ENCODE assay signal across 26 cellular contexts in genomic region chr13:40622761-40623160, GRCh38. TPM values are rescaled to one million over a fixed set of nuclear protein-coding genes. Genes with fewer than 3 reads are reported as not detected.
DNase-seq lines count a peak whose midpoint lies in the region; ATAC-seq, FAIRE-seq and TF ChIP-seq lines count a peak whose summit lies in the region.
"Had no signal": no experiment of that assay in that cellular context is flagged by ENCODE, and none has a peak within 500 bp of the region (broad histone marks: within the 10 kb centered on the region; RNA-seq: fewer than 3 reads in every experiment).

No MANE protein-coding gene starts in this region.

- no peak overlapping the region for H2BK120ac ChIP-seq in H1 (replicated peaks; ENCODE audit: low read depth, low read length)

- DNase-seq in MCF 10A (ENCODE audit: unreplicated experiment) (no peak), breast epithelium (ENCODE audit: low spot score in 2 of 2) (no peak), PC-9 (no peak), H1 (ENCODE audit: low read depth in 1 of 2, low spot score in 2 of 2) (no peak)
- no peak for DNase-seq in stimulated activated effector memory CD8-positive, alpha-beta T cell treated with anti-CD3 and anti-CD28 coated beads, Interleukin-12 subunit alpha, Interleukin-12 subunit beta, amount 100 ng/mL, for 72 hours (ENCODE audit: low spot score in 2 of 2)
- DNase-seq: activated naive CD4-positive, alpha-beta T cell treated with anti-CD3 and anti-CD28 coated beads, Interleukin-2, amount 10 ng/mL, durations not matched to agents 7 days and 5 days; cortex of kidney; heart right ventricle; Kasumi-1; left lung; NCI-H1092; NCI-H2029 treated with DMSO at 0.1 percent for 48 hours; NCI-H446; RPMI8226; SK-N-SH; stomach; T-helper 9 cell had no signal

- H3K27ac ChIP-seq in breast epithelium (no peak overlapping the region), PC-9 (no peak overlapping the region; the same call in 1 of the 2 replicates), H1 (ENCODE audit: low read depth, low read length) (no peak overlapping the region)
- H3K27ac ChIP-seq: heart right ventricle, left lung, prostate gland, stomach had no signal

- H3K14ac ChIP-seq in H1 (ENCODE audit: insufficient read length), result no peak overlapping the region

- no peak overlapping the region for H3K27ac Mint-ChIP-seq in MCF 10A (ENCODE audit: low read depth, unreplicated experiment)
- H3K27ac Mint-ChIP-seq in stimulated activated effector memory CD8-positive, alpha-beta T cell treated with anti-CD3 and anti-CD28 coated beads, Interleukin-12 subunit alpha, Interleukin-12 subunit beta, amount 100 ng/mL, for 72 hours, result peak overlapping the region; percentile 40
- H3K27ac Mint-ChIP-seq: activated naive CD4-positive, alpha-beta T cell treated with anti-CD3 and anti-CD28 coated beads, Interleukin-2, amount 10 ng/mL, durations not matched to agents 7 days and 5 days; brain; type B pancreatic cell had no signal

- no peak for TF ChIP-seq RAD21 in H1 (IDR thresholded peaks at IDR 0.05 in 1 of 2, conservative IDR thresholded peaks at IDR 0.05 in 1 of 2; ENCODE audit: low read depth in 2 of 2, low read length in 2 of 2)

- intact Hi-C loops in MCF 10A (cut with micrococcal nuclease), result no loop called here
- intact Hi-C loops in breast epithelium (cut with DNase I; ENCODE audit: low total_unique reads), result no loop called here
- intact Hi-C loops in PC-9 (cut with micrococcal nuclease; ENCODE audit: unreplicated experiment), result no loop called here

- H3K4me3 Mint-ChIP-seq in MCF 10A (ENCODE audit: unreplicated experiment), result peak overlapping the region; percentile 8
- H3K4me3 Mint-ChIP-seq in stimulated activated effector memory CD8-positive, alpha-beta T cell treated with anti-CD3 and anti-CD28 coated beads, Interleukin-12 subunit alpha, Interleukin-12 subunit beta, amount 100 ng/mL, for 72 hours, result no peak overlapping the region
- H3K4me3 Mint-ChIP-seq: activated naive CD4-positive, alpha-beta T cell treated with anti-CD3 and anti-CD28 coated beads, Interleukin-2, amount 10 ng/mL, durations not matched to agents 7 days and 5 days; brain; type B pancreatic cell had no signal

- H2BK20ac ChIP-seq in H1 (ENCODE audit: low read length), result no peak overlapping the region

- H3K36me3 Mint-ChIP-seq in MCF 10A (ENCODE audit: insufficient read depth, unreplicated experiment), result peaks cover 78% of the 10 kb centered on the region
- peaks cover 17% of the 10 kb centered on the region for H3K36me3 Mint-ChIP-seq in stimulated activated effector memory CD8-positive, alpha-beta T cell treated with anti-CD3 and anti-CD28 coated beads, Interleukin-12 subunit alpha, Interleukin-12 subunit beta, amount 100 ng/mL, for 72 hours
- H3K36me3 Mint-ChIP-seq: brain had no signal

- H4K8ac ChIP-seq in H1 (ENCODE audit: extremely low read depth, insufficient read depth, low read length), result no peak overlapping the region

- no peaks in the 10 kb centered on the region for H3K23me2 ChIP-seq in H1 (ENCODE audit: low read depth, low read length)

- H3K4me3 ChIP-seq in breast epithelium (no peak overlapping the region), PC-9 (no peak overlapping the region), H1 (ENCODE audit: extremely low read depth in 1 of 4, insufficient read depth in 2 of 4, low read depth in 3 of 4, low read length in 4 of 4) (no peak overlapping the region)
- H3K4me3 ChIP-seq: heart right ventricle, left lung, prostate gland, skin epidermis, stomach had no signal

- H3K79me1 ChIP-seq in H1 (ENCODE audit: low read depth, low read length), result no peaks in the 10 kb centered on the region; the same call in 1 of the 2 replicates

- TF ChIP-seq EP300 in H1 (IDR thresholded peaks at IDR 0.05; ENCODE audit: borderline replicate concordance in 1 of 2, low read depth in 2 of 2, low read length in 2 of 2), result no peak

- no peak overlapping the region for H3K18ac ChIP-seq in H1 (ENCODE audit: extremely low read depth, low read length)

- FAIRE-seq in H1 (lab: Jason Lieb, UNC), result peak; percentile 7
- FAIRE-seq: GM12892 had no signal

- 86% methylated on average over 1 of the region's 1 CpG; no CpG with 5 or more reads in 1 of the 2 experiments for WGBS in H1 (ENCODE audit: extremely low coverage in 1 of 2, insufficient coverage in 1 of 2, insufficient read length in 1 of 2, insufficient replicate concordance in 2 of 2, low coverage in 1 of 2, low lambda C conversion rate in 2 of 2, missing lambda C conversion rate in 1 of 2), 2 experiments

- H4K20me1 ChIP-seq in PC-9 (ENCODE audit: insufficient read depth) (no peaks in the 10 kb centered on the region), H1 (replicated peaks in 1 of 2; ENCODE audit: control insufficient read depth in 1 of 2, insufficient read depth in 2 of 2, low read length in 2 of 2) (peaks cover 13 to 43% of the 10 kb centered on the region in 2 experiments)

- no peaks in the 10 kb centered on the region for H3K27me3 Mint-ChIP-seq in MCF 10A (ENCODE audit: insufficient read depth, unreplicated experiment)
- H3K27me3 Mint-ChIP-seq: activated naive CD4-positive, alpha-beta T cell treated with anti-CD3 and anti-CD28 coated beads, Interleukin-2, amount 10 ng/mL, durations not matched to agents 7 days and 5 days; brain; type B pancreatic cell had no signal

- peaks cover 4% of the 10 kb centered on the region; the same call in 1 of the 2 replicates for H3F3A ChIP-seq in PC-9 (ENCODE audit: insufficient read depth, low read depth)

- no peaks in the 10 kb centered on the region for H3K9me3 Mint-ChIP-seq in MCF 10A (ENCODE audit: unreplicated experiment)
- H3K9me3 Mint-ChIP-seq in stimulated activated effector memory CD8-positive, alpha-beta T cell treated with anti-CD3 and anti-CD28 coated beads, Interleukin-12 subunit alpha, Interleukin-12 subunit beta, amount 100 ng/mL, for 72 hours, result no peaks in the 10 kb centered on the region
- H3K9me3 Mint-ChIP-seq: activated naive CD4-positive, alpha-beta T cell treated with anti-CD3 and anti-CD28 coated beads, Interleukin-2, amount 10 ng/mL, durations not matched to agents 7 days and 5 days; brain; type B pancreatic cell had no signal

- H3K36me3 ChIP-seq in breast epithelium (no peaks in the 10 kb centered on the region), PC-9 (ENCODE audit: low read depth) (no peaks in the 10 kb centered on the region), H1 (ENCODE audit: control insufficient read depth in 2 of 4, insufficient read depth in 4 of 4, low read length in 3 of 4) (no peaks in the 10 kb centered on the region; a peak in 1 of 8 replicates)
- H3K36me3 ChIP-seq: left lung, prostate gland had no signal

- TF ChIP-seq CTCF in MCF 10A (IDR thresholded peaks at IDR 0.05; ENCODE audit: unreplicated experiment) (no peak), breast epithelium (IDR thresholded peaks at IDR 0.05) (no peak), PC-9 (conservative IDR thresholded peaks at IDR 0.05) (no peak), H1 (IDR thresholded peaks at IDR 0.05; ENCODE audit: control extremely low read depth in 1 of 3, insufficient read depth in 1 of 3, low read depth in 1 of 3, low read length in 3 of 3) (no peak)

- no peak overlapping the region for H4K91ac ChIP-seq in H1 (replicated peaks; ENCODE audit: insufficient read length, low read length)

- H3K9me3 ChIP-seq in breast epithelium (no peaks in the 10 kb centered on the region), PC-9 (ENCODE audit: insufficient read depth, low read depth) (no peaks in the 10 kb centered on the region), H1 (ENCODE audit: insufficient read depth in 2 of 2, low read depth in 1 of 2, low read length in 1 of 2) (no peaks in the 10 kb centered on the region)
- H3K9me3 ChIP-seq: heart right ventricle, left lung, prostate gland, SK-N-SH, stomach had no signal

- no peak overlapping the region for H3K56ac ChIP-seq in H1 (replicated peaks; ENCODE audit: insufficient read length, low read depth, low read length)

- H2BK5ac ChIP-seq in H1 (ENCODE audit: low read depth, low read length), result no peak overlapping the region

- 0 out of 2 replicates have a peak overlapping the region, but pooled peaks have one; percentile 18 for H3K4me2 ChIP-seq in PC-9
- H3K4me2 ChIP-seq in H1 (ENCODE audit: insufficient read depth in 1 of 2, low read depth in 2 of 2, low read length in 2 of 2), result no peak overlapping the region
- H3K4me2 ChIP-seq: SK-N-SH had no signal

- H2AK5ac ChIP-seq in H1 (ENCODE audit: low read depth, low read length), result no peak overlapping the region

- H3K79me2 ChIP-seq in PC-9 (ENCODE audit: low read depth) (peaks cover 35% of the 10 kb centered on the region; the same call in 1 of the 2 replicates), H1 (ENCODE audit: control insufficient read depth in 1 of 2, insufficient read depth in 2 of 2, low read length in 2 of 2) (peaks cover 12 to 100% of the 10 kb centered on the region in 2 experiments; a peak in 3 of 4 replicates)

- H3K4me1 ChIP-seq in breast epithelium, result no peaks in the 10 kb centered on the region
- peaks cover 22% of the 10 kb centered on the region for H3K4me1 ChIP-seq in PC-9 (replicated peaks; ENCODE audit: insufficient read depth)
- peaks cover 2 to 16% (median 9%) of the 10 kb centered on the region in 4 experiments; a peak in 4 of 7 replicates for H3K4me1 ChIP-seq in H1 (replicated peaks in 1 of 4; ENCODE audit: control insufficient read depth in 3 of 4, insufficient read depth in 4 of 4, low read length in 3 of 4)
- H3K4me1 ChIP-seq: prostate gland had no signal

- no peak overlapping the region for H2BK12ac ChIP-seq in H1 (ENCODE audit: low read depth, low read length)

- H3K4me1 Mint-ChIP-seq in MCF 10A (ENCODE audit: insufficient read depth, unreplicated experiment), result peaks cover 49% of the 10 kb centered on the region
- H3K4me1 Mint-ChIP-seq in stimulated activated effector memory CD8-positive, alpha-beta T cell treated with anti-CD3 and anti-CD28 coated beads, Interleukin-12 subunit alpha, Interleukin-12 subunit beta, amount 100 ng/mL, for 72 hours, result peaks cover 62% of the 10 kb centered on the region

- no peak for ATAC-seq in stimulated activated effector memory CD8-positive, alpha-beta T cell treated with anti-CD3 and anti-CD28 coated beads, Interleukin-12 subunit alpha, Interleukin-12 subunit beta, amount 100 ng/mL, for 72 hours
- ATAC-seq in HG03432 (IDR thresholded peaks at IDR 0.05; ENCODE audit: unreplicated experiment), result no peak
- no peak for ATAC-seq in GM19035 (IDR thresholded peaks at IDR 0.05; ENCODE audit: unreplicated experiment)
- no peak for ATAC-seq in GM21447 (IDR thresholded peaks at IDR 0.05; ENCODE audit: unreplicated experiment)
- ATAC-seq: activated CD4-positive, CD25-positive, alpha-beta regulatory T cell treated with anti-CD3 and anti-CD28 coated beads, Interleukin-2, amount 50 U/mL, for 24 hours; heart right ventricle; left lung had no signal

- H2AFZ ChIP-seq in PC-9 (no peak overlapping the region), H1 (ENCODE audit: low read length) (no peak overlapping the region)

- H3K27me3 ChIP-seq in breast epithelium (no peaks in the 10 kb centered on the region), PC-9 (ENCODE audit: insufficient read depth, low read depth) (no peaks in the 10 kb centered on the region), H1 (replicated peaks in 1 of 4; ENCODE audit: control insufficient read depth in 3 of 4, extremely low read depth in 1 of 4, insufficient read depth in 3 of 4, low read length in 3 of 4) (no peaks in the 10 kb centered on the region)
- H3K27me3 ChIP-seq: heart right ventricle, left lung, stomach had no signal

- BruUV-seq in MCF 10A (replicated peaks; lab: Mats Ljungman, UMichigan), result no TSS peak
- BruUV-seq in PC-9 (replicated peaks; lab: Mats Ljungman, UMichigan), result no TSS peak

- CTCF ChIA-PET in MCF 10A (lab: Yijun Ruan, JAX), result no interaction called here
- CTCF ChIA-PET in PC-9 (lab: Charles Lee), result no interaction called here
- CTCF ChIA-PET in H1 (lab: Charles Lee; ENCODE audit: partially characterized antibody), result interaction anchor here (0.8 kb wide), 1 partner anchor 536 kb away, joined by 3 read pairs; no protein-coding TSS in a partner anchor

- H2BK15ac ChIP-seq in H1 (ENCODE audit: low read length), result no peak overlapping the region

- no peak overlapping the region for H3K23ac ChIP-seq in H1 (ENCODE audit: insufficient read length)

- no peak overlapping the region for H3K4ac ChIP-seq in H1 (replicated peaks; ENCODE audit: insufficient read length, low read depth, low read length)

- H3K9me2 ChIP-seq in PC-9 (ENCODE audit: insufficient read depth), result no peaks in the 10 kb centered on the region
- H3K9me2 ChIP-seq: SK-N-SH had no signal

- POLR2A ChIA-PET in MCF 10A (lab: Yijun Ruan, JAX) (interaction anchor here (0.8 to 2.9 kb wide), 3 partner anchors 11 to 422 kb away, joined by 3 to 13 read pairs (median 4); no protein-coding TSS in a partner anchor), PC-9 (lab: Charles Lee; ENCODE audit: unreplicated experiment) (no interaction called here), H1 (lab: Charles Lee; ENCODE audit: partially characterized antibody) (no interaction called here)

- TF ChIP-seq POLR2A in breast epithelium (IDR thresholded peaks at IDR 0.05), result no peak
- TF ChIP-seq POLR2A in H1 (IDR thresholded peaks at IDR 0.05; ENCODE audit: control extremely low read depth in 1 of 2, low read depth in 2 of 2, low read length in 2 of 2), result no peak

- no peak overlapping the region for H4K5ac ChIP-seq in H1 (ENCODE audit: insufficient read length, low read depth, low read length)

- no peak overlapping the region for H3K9ac ChIP-seq in H1 (replicated peaks in 1 of 4; ENCODE audit: extremely low read depth in 1 of 4, low read depth in 3 of 4, low read length in 3 of 4)
- H3K9ac ChIP-seq: SK-N-SH had no signal

RNA-seq across cellular contexts. Expression of gene FOXO1, which starts 43.7 kb away (rescaled TPM):
- 37.1 and 37.7 TPM in 2 replicates for total RNA-seq in MCF 10A (2022)
- total RNA-seq in breast epithelium, result 100 to 1,000 TPM in 1 of 3 donors, 10 to 100 TPM in 2; 54.1 to 163 (median 67.2) TPM
- total RNA-seq in PC-9 (2021), result 9.0 and 10.5 TPM in 2 replicates
- total RNA-seq in H1 (2021; fragmentation: NEBNext Ultra II Directional; extraction: Animal tissue kit (Norgen Biotek cat#: 25700)), result 56.1 and 56.9 TPM in 2 replicates
- 35.3 and 36.5 TPM in 2 replicates for polyA plus RNA-seq in H1 (2011; rRNA removed)
- 19.0 TPM for polyA plus RNA-seq in H1 (2011; cell fraction: cytosol; rRNA removed)
- polyA plus RNA-seq in H1 (2011; cell fraction: nucleus; rRNA removed), result 33.2 TPM
- 27.6 to 34.4 TPM (median 33.7 TPM) in 4 replicates for polyA plus RNA-seq in H1 (2012, experiment 1 of 2)
- polyA plus RNA-seq in H1 (2012, experiment 2 of 2), result 5.8 TPM
- 19.9 TPM for polyA plus RNA-seq in H1 (2013, experiment 1 of 2)
- polyA plus RNA-seq in H1 (2013, experiment 2 of 2), result 18.7 TPM
- 112 and 122 TPM in 2 replicates for polyA minus RNA-seq in H1 (2011; rRNA and poly(A)+ RNA removed)
- polyA minus RNA-seq in H1 (2011; cell fraction: cytosol; rRNA and poly(A)+ RNA removed), result 50.3 TPM
- polyA minus RNA-seq in H1 (2011; cell fraction: nucleus; rRNA and poly(A)+ RNA removed), result 66.2 TPM
